In the genomic region with DNA sequence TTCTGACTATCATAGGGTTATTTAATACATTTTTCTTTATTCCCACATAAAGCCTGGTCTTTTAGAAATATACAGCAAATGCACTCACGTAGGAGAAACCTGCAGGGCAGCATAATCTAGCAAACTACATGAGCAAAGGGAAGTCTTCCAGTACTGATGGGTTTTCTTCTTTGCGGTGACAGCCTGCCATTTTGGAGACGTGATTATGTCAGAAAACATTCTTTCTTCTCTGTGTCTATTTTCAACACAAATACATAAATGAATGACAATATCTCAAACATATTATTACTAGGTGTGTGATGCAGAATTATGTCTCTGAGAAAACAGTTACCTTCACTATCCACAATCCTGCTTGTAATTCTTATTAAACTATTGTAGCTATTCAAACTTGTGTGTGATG, we compare ENCODE assay signal across 1 cellular context.
"Had no signal": no experiment of that assay in that cellular context is flagged by ENCODE, and none has a peak within 500 bp of the region (broad histone marks: within the 10 kb centered on the region; RNA-seq: fewer than 3 reads in every experiment).

No MANE protein-coding gene starts in this region.

- H3K4me3 ChIP-seq: GM12878 had no signal

- ATAC-seq: GM12878 had no signal
